Comparison of ENCODE assay signal across 19 cellular contexts in the genomic region with DNA sequence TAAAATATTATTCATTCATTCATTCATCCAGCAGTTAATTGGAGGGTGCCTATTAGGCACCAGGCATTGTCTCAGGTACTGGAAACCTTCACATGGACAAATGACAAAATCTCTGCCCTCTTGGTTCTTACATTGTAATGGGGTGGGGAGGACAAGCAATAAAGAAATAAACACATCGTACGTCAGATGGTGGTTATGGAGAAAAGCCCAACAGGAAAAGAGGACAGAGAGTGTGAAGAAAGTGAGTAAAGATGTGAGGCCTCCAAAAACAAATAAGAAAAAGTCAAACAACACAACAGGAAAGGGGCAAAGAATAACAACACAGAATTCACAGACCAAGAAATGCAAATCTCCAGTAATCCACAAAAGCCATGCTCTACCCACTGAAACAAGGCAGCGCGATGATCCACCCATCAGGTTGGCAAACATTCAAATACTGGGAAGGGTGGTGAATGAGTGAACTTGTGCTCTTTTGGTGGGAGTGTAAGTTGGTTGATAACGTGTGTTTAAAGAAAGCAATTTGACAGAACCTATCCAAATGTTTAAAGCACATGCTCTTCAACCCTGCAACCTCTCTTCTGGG. TPM values are rescaled to one million over a fixed set of nuclear protein-coding genes. Genes with fewer than 3 reads are reported as not detected.
A peak's percentile ranks its signal among the peaks of the same experiment; 100 is the strongest.
DNase-seq lines count a peak whose midpoint lies in the region; ATAC-seq, FAIRE-seq and TF ChIP-seq lines count a peak whose summit lies in the region.
"Had no signal": no experiment of that assay in that cellular context is flagged by ENCODE, and none has a peak within 500 bp of the region (broad histone marks: within the 10 kb centered on the region; RNA-seq: fewer than 3 reads in every experiment).

No MANE protein-coding gene starts in this region.

- CTCF ChIA-PET in activated B cell treated with CpG ODN at 0.5 μM for 24 hours (lab: Charles Lee) = interaction anchor here (0.7 to 1.0 kb wide), 2 partner anchors 12 kb away, joined by 3 to 5 read pairs; no protein-coding TSS in a partner anchor

- no peak for ATAC-seq in activated B cell treated with CpG ODN at 0.5 μM for 24 hours (ENCODE audit: low read depth)
- peak; percentile 86 for ATAC-seq in left colon
- ATAC-seq in GM19455 (IDR thresholded peaks at IDR 0.05; ENCODE audit: unreplicated experiment) = no peak

- no peaks in the 10 kb centered on the region for H4K20me1 ChIP-seq in BLaER1

- no peak for TF ChIP-seq POLR2A in GM12892 (IDR thresholded peaks at IDR 0.05; ENCODE audit: low read depth, low read length)

- no peak overlapping the region for H3K4me2 ChIP-seq in BLaER1

- no peak overlapping the region for H3K4me3 Mint-ChIP-seq in activated B cell treated with CpG ODN at 0.5 μM for 24 hours
- H3K4me3 Mint-ChIP-seq: endodermal cell had no signal

- 0 out of 2 replicates have a peak overlapping the region, but pooled peaks have one; percentile 6 for H3K27ac ChIP-seq in BLaER1
- H3K27ac ChIP-seq: breast epithelium had no signal

- intact Hi-C loops in activated B cell treated with CpG ODN at 0.5 μM for 24 hours (cut with micrococcal nuclease) = no loop called here
- intact Hi-C loops in left colon (cut with DNase I, micrococcal nuclease) = no loop called here

- H3K4me3 ChIP-seq in BLaER1 = no peak overlapping the region
- H3K4me3 ChIP-seq: breast epithelium had no signal

- peaks cover 11% of the 10 kb centered on the region for H3K9me3 ChIP-seq in BLaER1
- H3K9me3 ChIP-seq: breast epithelium had no signal

- peaks cover 71% of the 10 kb centered on the region for H3K4me1 Mint-ChIP-seq in activated B cell treated with CpG ODN at 0.5 μM for 24 hours

- H3K9ac ChIP-seq in BLaER1 = no peak overlapping the region

- no peaks in the 10 kb centered on the region for H3K9me3 Mint-ChIP-seq in activated B cell treated with CpG ODN at 0.5 μM for 24 hours
- H3K9me3 Mint-ChIP-seq: endodermal cell had no signal

- POLR2A ChIA-PET in activated B cell treated with CpG ODN at 0.5 μM for 24 hours (lab: Charles Lee) = interaction anchor here (0.7 to 14.8 kb wide), 5 partner anchors 12 to 100 kb away, joined by 6 to 534 read pairs (median 17); a partner anchor contains a TSS

- H3K36me3 ChIP-seq in BLaER1 = no peaks in the 10 kb centered on the region
- H3K36me3 ChIP-seq: breast epithelium had no signal

- peaks cover 43% of the 10 kb centered on the region for H3K4me1 ChIP-seq in BLaER1
- H3K4me1 ChIP-seq: breast epithelium had no signal

- DNase-seq in GM12892 (ENCODE audit: insufficient read length) = no peak
- no peak for DNase-seq in activated B cell treated with CpG ODN at 0.5 μM for 24 hours
- DNase-seq in left colon = no peak
- no peak for DNase-seq in superior temporal gyrus (ENCODE audit: extremely low spot score)
- DNase-seq in NCI-H2107 (lab: John Stamatoyannopoulos, UW) = no peak
- DNase-seq in AG08395 (ENCODE audit: low spot score) = no peak
- DNase-seq: endodermal cell; HCEC 1CT; islet precursor cell; NCI-H2029 treated with DMSO at 0.1 percent for 48 hours; stimulated activated CD4-positive, alpha-beta T cell treated with anti-CD3 and anti-CD28 coated beads, Interleukin-2, amount 100 ng/mL, for 24 hours had no signal

- no peaks in the 10 kb centered on the region for H3K27me3 ChIP-seq in BLaER1
- H3K27me3 ChIP-seq: breast epithelium had no signal

- FAIRE-seq in GM12892 (lab: Jason Lieb, UNC) = peak; percentile 78

- TF ChIP-seq CTCF in activated B cell treated with CpG ODN at 0.5 μM for 24 hours (IDR thresholded peaks at IDR 0.05) = no peak

- H3K27ac Mint-ChIP-seq in activated B cell treated with CpG ODN at 0.5 μM for 24 hours = peak overlapping the region; percentile 67
- H3K27ac Mint-ChIP-seq: endodermal cell had no signal

- no peaks in the 10 kb centered on the region for H3K27me3 Mint-ChIP-seq in activated B cell treated with CpG ODN at 0.5 μM for 24 hours

- no peaks in the 10 kb centered on the region for H3K36me3 Mint-ChIP-seq in activated B cell treated with CpG ODN at 0.5 μM for 24 hours (ENCODE audit: low read depth)

RNA-seq across cellular contexts. Expression of a gene that starts 16.6 kb away (rescaled TPM):
- polyA plus RNA-seq in GM12892 (2012; ENCODE audit: missing spikeins) = 160 TPM
- total RNA-seq in activated B cell treated with CpG ODN at 0.5 μM for 24 hours (118 and 122 TPM in 2 replicates), left colon (1 to 10 TPM; 1.7 to 1.9 TPM)

RNA-seq across cellular contexts. Expression of a gene that starts 23.6 kb away (rescaled TPM):
- 1.3 TPM for polyA plus RNA-seq in GM12892 (2012; ENCODE audit: missing spikeins)
- total RNA-seq in activated B cell treated with CpG ODN at 0.5 μM for 24 hours = 1.0 and 1.6 TPM in 2 replicates
- total RNA-seq in left colon = under 1 TPM; 0.31 to 0.45 TPM
- total RNA-seq: endodermal cell, mucosa of gallbladder, pulmonary artery endothelial cell, SK-MEL-5 had no signal
- polyA plus RNA-seq: BJ had no signal

RNA-seq across cellular contexts. Expression of a gene that starts 45.5 kb away (rescaled TPM):
- polyA plus RNA-seq in GM12892 (2012; ENCODE audit: missing spikeins) = not detected
- total RNA-seq in activated B cell treated with CpG ODN at 0.5 μM for 24 hours (0.11 and 0.37 TPM in 2 replicates), left colon (under 1 TPM; 0.12 to 0.84 TPM)
- total RNA-seq: M059J, pulmonary artery endothelial cell, SK-MEL-5 had no signal
- polyA plus RNA-seq: BJ had no signal

RNA-seq across cellular contexts. Expression of a gene that starts 46.8 kb away (rescaled TPM):
- 95.5 TPM for polyA plus RNA-seq in GM12892 (2012; ENCODE audit: missing spikeins)
- total RNA-seq in activated B cell treated with CpG ODN at 0.5 μM for 24 hours (148 and 158 TPM in 2 replicates), left colon (100 to 1,000 TPM; 125 to 127 TPM)

Comparison
In these comparisons a context has a peak if more than half of its experiments do, and no peak if none do; other contexts are left out.
1. RNA of a gene that starts 16.6 kb away (total RNA-seq): 118 to 122 TPM in activated B cell treated with CpG ODN at 0.5 μM for 24 hours; 1.7 to 1.9 TPM in left colon; every median in the first group is over 10 times any median in the second.